16 cellular contexts compared by ENCODE assay signal in the genomic region with DNA sequence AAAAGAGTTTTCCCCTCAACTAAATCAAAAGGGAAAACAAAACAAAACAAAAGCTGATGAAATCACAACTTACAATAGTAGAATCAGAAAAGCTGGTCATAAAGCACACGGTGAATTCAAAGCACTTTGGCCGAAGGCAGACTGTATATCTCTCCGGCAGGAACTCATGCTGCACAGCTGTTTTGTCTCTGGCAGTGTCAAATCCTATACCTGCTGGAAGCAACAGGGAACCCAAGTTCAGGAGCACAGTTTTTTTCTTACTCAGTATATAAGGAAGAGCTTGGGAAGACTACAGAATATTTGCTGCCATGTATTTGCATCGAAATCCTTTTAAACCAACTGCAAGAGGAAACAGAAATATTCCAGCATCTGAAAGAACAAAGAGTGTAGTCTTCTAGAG.
"Had no signal": no experiment of that assay in that cellular context is flagged by ENCODE, and none has a peak within 500 bp of the region (broad histone marks: within the 10 kb centered on the region; RNA-seq: fewer than 3 reads in every experiment).

No MANE protein-coding gene starts in this region.

- H3K4me3 Mint-ChIP-seq: T-cell had no signal

- H3K27me3 Mint-ChIP-seq: T-cell had no signal

- H3K4me1 Mint-ChIP-seq: T-cell had no signal

- DNase-seq: KBM-7, MV-4-11, NCI-H1092, NCI-H1105 treated with DMSO at 0.1 percent for 48 hours, NCI-H1417 treated with DMSO at 0.1 percent for 48 hours, NCI-H146, NCI-H1694 treated with DMSO at 0.1 percent for 48 hours, NCI-H1930, NCI-H2081, NCI-H2107, NCI-H2227 treated with DMSO at 0.1 percent for 48 hours, Right ventricle myocardium superior, RPMI8226, SIG-M5, SW 1271, T-cell had no signal

- H3K36me3 Mint-ChIP-seq: T-cell had no signal

- ATAC-seq: T-cell had no signal

- H3K27ac Mint-ChIP-seq: T-cell had no signal
